In genomic region chr5:10250804-10251276, GRCh38 we compare ENCODE assay signal across 8 cellular contexts. TPM values are rescaled to one million over a fixed set of nuclear protein-coding genes. Genes with fewer than 3 reads are reported as not detected.
DNase-seq lines count a peak whose midpoint lies in the region; ATAC-seq and TF ChIP-seq lines count a peak whose summit lies in the region.

No MANE protein-coding gene starts in this region.

- no peaks in the 10 kb centered on the region for H3K9me3 ChIP-seq in ES-I3 (ENCODE audit: control insufficient read depth, insufficient read depth, low read length)
- H3K9me3 ChIP-seq in HEK293 (ENCODE audit: control insufficient read depth, insufficient read depth, low read depth, low read length) = no peaks in the 10 kb centered on the region
- no peaks in the 10 kb centered on the region for H3K9me3 ChIP-seq in Peyer's patch

- no peak for DNase-seq in Peyer's patch
- no peak for DNase-seq in naive B cell
- DNase-seq in amniotic stem cell (lab: John Stamatoyannopoulos, UW) = no peak
- no peak for DNase-seq in retina
- DNase-seq in NCI-H1694 (lab: John Stamatoyannopoulos, UW) = no peak

- H3K9me3 Mint-ChIP-seq in dendritic cell treated with granulocyte-macrophage colony-stimulating factor and Interleukin-4, amounts not matched to agents 40 ng/mL and 50 ng/mL, for 4 days = no peaks in the 10 kb centered on the region
- peaks cover 0 to 3% (median 0%) of the 10 kb centered on the region in 7 donors for H3K9me3 Mint-ChIP-seq in naive B cell

- ATAC-seq in naive B cell (ENCODE audit: low read depth in 2 of 2) = no peak

- H3K4me1 ChIP-seq in ES-I3 (ENCODE audit: insufficient read depth, low read length) (peaks cover 7% of the 10 kb centered on the region; the same call in 1 of the 2 replicates), HEK293 (ENCODE audit: control insufficient read depth, insufficient read depth, low read length) (peaks cover 17% of the 10 kb centered on the region), Peyer's patch (peaks cover 0 to 25% (median 9%) of the 10 kb centered on the region in 4 donors)

- peak overlapping the region; percentile 87 for H3K9ac ChIP-seq in ES-I3 (ENCODE audit: low read depth, low read length)

- peaks cover 25% of the 10 kb centered on the region for H3K36me3 ChIP-seq in ES-I3 (ENCODE audit: insufficient read depth, low read length)
- H3K36me3 ChIP-seq in HEK293 (ENCODE audit: control insufficient read depth in 2 of 2, insufficient read depth in 1 of 2, low read length in 2 of 2) = peaks cover 32 to 45% of the 10 kb centered on the region in 2 experiments
- H3K36me3 ChIP-seq in Peyer's patch = peaks cover 0 to 30% (median 0%) of the 10 kb centered on the region in 3 donors

- H3K27ac ChIP-seq in HEK293 (ENCODE audit: extremely low read depth, low read depth, low read length) (peak overlapping the region; percentile 90), Peyer's patch (peak overlapping the region; percentile 88 to 97 (median 92))

- no peaks in the 10 kb centered on the region for H3K27me3 Mint-ChIP-seq in dendritic cell treated with granulocyte-macrophage colony-stimulating factor and Interleukin-4, amounts not matched to agents 40 ng/mL and 50 ng/mL, for 4 days
- H3K27me3 Mint-ChIP-seq in naive B cell = no peaks in the 10 kb centered on the region

- H3K4me3 Mint-ChIP-seq in dendritic cell treated with granulocyte-macrophage colony-stimulating factor and Interleukin-4, amounts not matched to agents 40 ng/mL and 50 ng/mL, for 4 days = peak overlapping the region; percentile 93
- H3K4me3 Mint-ChIP-seq in naive B cell = peak overlapping the region; percentile 82 to 99 (median 96)

- peak overlapping the region; percentile 98 for H3K27ac Mint-ChIP-seq in dendritic cell treated with granulocyte-macrophage colony-stimulating factor and Interleukin-4, amounts not matched to agents 40 ng/mL and 50 ng/mL, for 4 days
- H3K27ac Mint-ChIP-seq in naive B cell = peak overlapping the region; percentile 4 to 99 (median 82)

- H3K4me3 ChIP-seq in HEK293 (ENCODE audit: low read depth, low read length) (peak overlapping the region; percentile 96), Peyer's patch (peak overlapping the region; percentile 68 to 97 (median 89))

- peaks cover 38% of the 10 kb centered on the region for H3K4me1 Mint-ChIP-seq in dendritic cell treated with granulocyte-macrophage colony-stimulating factor and Interleukin-4, amounts not matched to agents 40 ng/mL and 50 ng/mL, for 4 days (ENCODE audit: low read depth)
- H3K4me1 Mint-ChIP-seq in naive B cell = peaks cover 16 to 48% (median 38%) of the 10 kb centered on the region in 3 donors

- peaks cover 45% of the 10 kb centered on the region for H3K36me3 Mint-ChIP-seq in dendritic cell treated with granulocyte-macrophage colony-stimulating factor and Interleukin-4, amounts not matched to agents 40 ng/mL and 50 ng/mL, for 4 days (ENCODE audit: low read depth)
- H3K36me3 Mint-ChIP-seq in naive B cell = peaks cover 6 to 13% of the 10 kb centered on the region in 2 donors

- POLR2A ChIA-PET in HEK293 (lab: Yijun Ruan, JAX) = interaction anchor here (1.4 to 3.3 kb wide), 6 partner anchors 9 to 107 kb away, joined by 4 to 25 read pairs (median 8); partner anchors contain the start of gene MARCHF6

- TF ChIP-seq CTCF in HEK293 (tag by site-specific recombination; IDR thresholded peaks at IDR 0.05) (no peak), Peyer's patch (IDR thresholded peaks at IDR 0.05) (no peak)

- intact Hi-C loops in dendritic cell treated with granulocyte-macrophage colony-stimulating factor and Interleukin-4, amounts not matched to agents 40 ng/mL and 50 ng/mL, for 4 days (cut with micrococcal nuclease) = loop anchor here (5.0 kb wide), 1 partner anchor 106 kb away; no protein-coding TSS in a partner anchor

- CTCF ChIA-PET in HEK293 (lab: Yijun Ruan, JAX) = interaction anchor here (0.6 to 1.4 kb wide), 3 partner anchors 173 to 1258 kb away, joined by 3 to 4 read pairs (median 3); no protein-coding TSS in a partner anchor

- no peak for TF ChIP-seq POLR2A in Peyer's patch (IDR thresholded peaks at IDR 0.05)

- no peaks in the 10 kb centered on the region for H3K27me3 ChIP-seq in Peyer's patch

TF ChIP-seq in HEK293, 187 proteins besides CTCF, POLR2A, EP300 and RAD21:
- TF ChIP-seq ZNF138 (tag by site-specific recombination; IDR thresholded peaks at IDR 0.05; ENCODE audit: borderline replicate concordance) (no peak), ZNF341 (tag by site-specific recombination; IDR thresholded peaks at IDR 0.05; ENCODE audit: low read depth) (peak; percentile 65), REST (tag by site-specific recombination; IDR thresholded peaks at IDR 0.05) (peak; percentile 89)
TF ChIP-seq in HEK293: peak in this region for 2.

RNA-seq across cellular contexts. Expression of gene CCT5, which starts 0.8 kb away (rescaled TPM):
- 100 to 1,000 TPM in 1 of 4 donors, 10 to 100 TPM in 3; 61.9 to 113 (median 81.0) TPM for total RNA-seq in Peyer's patch
- polyA plus RNA-seq in naive B cell (ENCODE audit: low read depth in 6 of 6) = 100 to 1,000 TPM; 139 to 227 (median 190) TPM

RNA-seq across cellular contexts. Expression of gene ATPSCKMT, which starts 1.2 kb away (rescaled TPM):
- total RNA-seq in Peyer's patch = 10 to 100 TPM; 14.9 to 25.6 (median 21.3) TPM
- 1 to 10 TPM; 4.7 to 8.7 (median 6.3) TPM for polyA plus RNA-seq in naive B cell (ENCODE audit: low read depth in 6 of 6)

RNA-seq across cellular contexts. Expression of gene CMBL, which starts 56.9 kb away (rescaled TPM):
- total RNA-seq in Peyer's patch = 100 to 1,000 TPM in 3 of 4 donors, 10 to 100 TPM in 1; 17.3 to 166 (median 120) TPM
- not detected for polyA plus RNA-seq in naive B cell (ENCODE audit: low read depth in 6 of 6)
